In the genomic region with DNA sequence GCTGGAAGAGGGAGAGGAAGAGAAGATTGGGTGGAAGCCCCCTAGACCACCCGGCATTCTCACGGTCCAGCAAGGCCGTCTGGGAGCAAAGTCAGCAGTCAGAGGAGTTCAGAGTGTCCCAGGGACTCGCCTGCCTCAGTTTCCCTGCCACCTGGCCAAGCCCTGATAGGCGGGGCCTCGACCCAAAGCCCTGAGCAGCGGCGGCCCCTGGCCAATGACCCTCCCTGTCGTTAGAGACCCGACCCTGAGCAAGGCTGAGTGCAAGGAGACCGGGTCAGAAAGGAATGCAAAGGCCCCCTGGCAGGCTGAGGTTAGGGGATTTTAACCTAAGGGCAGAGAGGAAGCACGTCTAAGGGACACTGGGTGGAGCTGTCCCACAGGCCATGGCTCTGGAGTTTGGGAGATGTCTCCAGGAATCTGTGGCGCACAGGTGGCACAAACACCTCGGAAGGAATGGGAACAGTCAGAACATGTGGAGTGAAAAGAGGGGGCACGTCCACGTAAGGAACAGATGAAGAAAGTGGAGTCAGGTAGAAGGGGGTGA, we compare ENCODE assay signal across 16 cellular contexts.
"Had no signal": no experiment of that assay in that cellular context is flagged by ENCODE, and none has a peak within 500 bp of the region (broad histone marks: within the 10 kb centered on the region; RNA-seq: fewer than 3 reads in every experiment).

No MANE protein-coding gene starts in this region.

- H3K27me3 Mint-ChIP-seq: activated naive CD8-positive, alpha-beta T cell treated with anti-CD3 and anti-CD28 coated beads, Interleukin-2, amount 50 U/mL, for 24 hours had no signal

- H3K4me1 Mint-ChIP-seq: activated naive CD8-positive, alpha-beta T cell treated with anti-CD3 and anti-CD28 coated beads, Interleukin-2, amount 50 U/mL, for 24 hours; mesothelial cell of epicardium had no signal

- H3K4me3 ChIP-seq: ascending aorta, cardiac muscle cell, heart right ventricle, skin epidermis, tibial artery, vagina had no signal

- H3K36me3 Mint-ChIP-seq: mesothelial cell of epicardium had no signal

- H3K27me3 ChIP-seq: ascending aorta, cardiac muscle cell, tibial artery, vagina had no signal

- H3K4me3 Mint-ChIP-seq: activated CD8-positive, alpha-beta T cell treated with anti-CD3 and anti-CD28 coated beads for 36 hours; activated naive CD8-positive, alpha-beta T cell treated with anti-CD3 and anti-CD28 coated beads, Interleukin-2, amount 50 U/mL, for 24 hours; mesothelial cell of epicardium; neural crest cell had no signal

- DNase-seq: activated CD4-positive, alpha-beta T cell treated with anti-CD3 and anti-CD28 coated beads for 4 hours; activated CD8-positive, alpha-beta memory T cell treated with anti-CD3 and anti-CD28 coated beads, Interleukin-2, amount 50 U/mL, for 48 hours; activated CD8-positive, alpha-beta T cell treated with anti-CD3 and anti-CD28 coated beads for 36 hours; activated naive CD4-positive, alpha-beta T cell treated with Interleukin-2 at 50 U/mL for 16 hours; activated naive CD8-positive, alpha-beta T cell treated with anti-CD3 and anti-CD28 coated beads, Interleukin-2, amount 50 U/mL, for 24 hours; foreskin melanocyte; heart right ventricle; stimulated activated CD4-positive, alpha-beta T cell treated with anti-CD3 and anti-CD28 coated beads, Interleukin-4, amount 100 ng/mL, for 4 hours; T-helper 9 cell; tibial artery had no signal

- H3K36me3 ChIP-seq: ascending aorta, cardiac muscle cell, heart right ventricle, tibial artery, vagina had no signal

- ATAC-seq: activated CD8-positive, alpha-beta T cell treated with anti-CD3 and anti-CD28 coated beads for 36 hours; activated naive CD8-positive, alpha-beta T cell treated with anti-CD3 and anti-CD28 coated beads, Interleukin-2, amount 50 U/mL, for 24 hours; heart right ventricle had no signal

- H3K27ac ChIP-seq: ascending aorta, cardiac muscle cell, heart right ventricle, skin epidermis, tibial artery, vagina had no signal

- H3K27ac Mint-ChIP-seq: activated CD8-positive, alpha-beta T cell treated with anti-CD3 and anti-CD28 coated beads for 36 hours; activated naive CD8-positive, alpha-beta T cell treated with anti-CD3 and anti-CD28 coated beads, Interleukin-2, amount 50 U/mL, for 24 hours; mesothelial cell of epicardium had no signal

- H3K4me1 ChIP-seq: ascending aorta, tibial artery, vagina had no signal

- H3K9me3 ChIP-seq: ascending aorta, heart right ventricle, tibial artery, vagina had no signal

- H3K9me3 Mint-ChIP-seq: activated CD8-positive, alpha-beta T cell treated with anti-CD3 and anti-CD28 coated beads for 36 hours; activated naive CD8-positive, alpha-beta T cell treated with anti-CD3 and anti-CD28 coated beads, Interleukin-2, amount 50 U/mL, for 24 hours; mesothelial cell of epicardium; neural crest cell had no signal
